In genomic region chr16:23702951-23703350, GRCh38 we compare ENCODE assay signal across 9 cellular contexts. TPM values are rescaled to one million over a fixed set of nuclear protein-coding genes. Genes with fewer than 3 reads are reported as not detected.
"Had no signal": no experiment of that assay in that cellular context is flagged by ENCODE, and none has a peak within 500 bp of the region (broad histone marks: within the 10 kb centered on the region; RNA-seq: fewer than 3 reads in every experiment).

No MANE protein-coding gene starts in this region.

- ATAC-seq: GM12878 had no signal

- H3K4me3 ChIP-seq: GM12878 had no signal

- FAIRE-seq: G401.6, GM12878, GM12891, GM12892, GM18507, GM19239 had no signal

- DNase-seq: GDM1, GF-D8 had no signal

RNA-seq across cellular contexts. Expression of gene CHP2, which starts 51.9 kb away (rescaled TPM):
- total RNA-seq: G401, GM12878 had no signal
- polyA plus RNA-seq: GM12878 had no signal
